1 cellular context compared by ENCODE assay signal in genomic region chr17:35082073-35082657, GRCh38.
TF ChIP-seq lines count a peak whose summit lies in the region.

No MANE protein-coding gene starts in this region.

TF ChIP-seq in GM23338, 12 proteins besides CTCF, POLR2A, EP300 and RAD21 (continued from another document):
- TF ChIP-seq ZNF462 (CRISPR knock-in tag; IDR thresholded peaks at IDR 0.05) (no peak), NANOG (IDR thresholded peaks at IDR 0.05; ENCODE audit: borderline replicate concordance) (no peak), STAT1 (IDR thresholded peaks at IDR 0.05; ENCODE audit: unreplicated experiment) (no peak), EZH2phosphoT487 (IDR thresholded peaks at IDR 0.05; ENCODE audit: unreplicated experiment) (no peak), ZNF331 (CRISPR knock-in tag; IDR thresholded peaks at IDR 0.05; ENCODE audit: low read depth) (no peak)
